1 cellular context compared by ENCODE assay signal in the genomic region with DNA sequence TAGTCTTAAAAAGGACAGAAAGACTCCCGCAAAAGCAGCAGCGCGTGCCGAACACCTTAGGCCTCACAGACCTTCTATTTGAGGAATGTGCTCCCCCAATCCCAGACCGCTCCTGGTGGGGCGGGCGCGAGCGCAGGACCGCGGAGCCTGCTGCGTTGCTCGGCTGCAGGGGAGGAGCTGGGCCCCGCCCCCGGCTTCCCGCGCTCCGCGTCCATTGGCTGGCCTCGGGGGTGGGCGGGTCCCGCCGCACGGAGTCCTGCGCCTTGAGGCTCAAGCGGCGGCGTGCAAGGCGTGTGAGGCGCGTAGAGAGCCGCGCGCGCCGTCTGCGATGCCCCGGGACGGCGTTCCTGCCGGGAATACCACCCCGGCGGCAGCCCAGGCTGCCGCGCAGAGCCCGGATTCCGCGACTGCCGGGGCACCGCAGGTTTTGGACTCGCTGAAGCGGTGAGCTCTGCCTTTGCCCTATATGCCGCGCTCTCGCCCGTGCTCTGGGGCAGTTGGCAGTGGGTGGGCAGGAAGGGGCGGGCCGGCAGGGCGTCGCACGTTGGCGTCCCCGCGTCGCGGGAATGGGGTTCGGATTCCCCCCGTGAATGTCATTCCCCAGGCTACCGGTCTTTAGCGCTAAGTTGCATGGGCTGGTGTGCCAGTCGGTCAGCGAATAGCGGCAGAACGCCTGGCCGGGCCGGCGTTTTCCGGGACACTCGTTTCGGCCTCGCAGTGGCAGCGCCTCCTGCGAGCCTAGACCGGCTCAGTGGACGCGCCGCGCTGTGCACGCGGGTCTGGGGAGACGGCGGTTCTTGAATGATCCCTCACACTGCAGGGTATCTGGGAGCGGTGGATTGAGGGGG.
TF ChIP-seq lines count a peak whose summit lies in the region.

No MANE protein-coding gene starts in this region.

TF ChIP-seq in GM23338, 12 proteins besides CTCF, POLR2A, EP300 and RAD21 (continued from another document):
- TF ChIP-seq, protein P1, sequence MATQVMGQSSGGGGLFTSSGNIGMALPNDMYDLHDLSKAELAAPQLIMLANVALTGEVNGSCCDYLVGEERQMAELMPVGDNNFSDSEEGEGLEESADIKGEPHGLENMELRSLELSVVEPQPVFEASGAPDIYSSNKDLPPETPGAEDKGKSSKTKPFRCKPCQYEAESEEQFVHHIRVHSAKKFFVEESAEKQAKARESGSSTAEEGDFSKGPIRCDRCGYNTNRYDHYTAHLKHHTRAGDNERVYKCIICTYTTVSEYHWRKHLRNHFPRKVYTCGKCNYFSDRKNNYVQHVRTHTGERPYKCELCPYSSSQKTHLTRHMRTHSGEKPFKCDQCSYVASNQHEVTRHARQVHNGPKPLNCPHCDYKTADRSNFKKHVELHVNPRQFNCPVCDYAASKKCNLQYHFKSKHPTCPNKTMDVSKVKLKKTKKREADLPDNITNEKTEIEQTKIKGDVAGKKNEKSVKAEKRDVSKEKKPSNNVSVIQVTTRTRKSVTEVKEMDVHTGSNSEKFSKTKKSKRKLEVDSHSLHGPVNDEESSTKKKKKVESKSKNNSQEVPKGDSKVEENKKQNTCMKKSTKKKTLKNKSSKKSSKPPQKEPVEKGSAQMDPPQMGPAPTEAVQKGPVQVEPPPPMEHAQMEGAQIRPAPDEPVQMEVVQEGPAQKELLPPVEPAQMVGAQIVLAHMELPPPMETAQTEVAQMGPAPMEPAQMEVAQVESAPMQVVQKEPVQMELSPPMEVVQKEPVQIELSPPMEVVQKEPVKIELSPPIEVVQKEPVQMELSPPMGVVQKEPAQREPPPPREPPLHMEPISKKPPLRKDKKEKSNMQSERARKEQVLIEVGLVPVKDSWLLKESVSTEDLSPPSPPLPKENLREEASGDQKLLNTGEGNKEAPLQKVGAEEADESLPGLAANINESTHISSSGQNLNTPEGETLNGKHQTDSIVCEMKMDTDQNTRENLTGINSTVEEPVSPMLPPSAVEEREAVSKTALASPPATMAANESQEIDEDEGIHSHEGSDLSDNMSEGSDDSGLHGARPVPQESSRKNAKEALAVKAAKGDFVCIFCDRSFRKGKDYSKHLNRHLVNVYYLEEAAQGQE (IDR thresholded peaks at IDR 0.05; ENCODE audit: unreplicated experiment): no peak
- TF ChIP-seq ZNF114 (CRISPR knock-in tag; IDR thresholded peaks at IDR 0.05): no peak
TF ChIP-seq in GM23338: peak in this region for 2.
